In the genomic region with DNA sequence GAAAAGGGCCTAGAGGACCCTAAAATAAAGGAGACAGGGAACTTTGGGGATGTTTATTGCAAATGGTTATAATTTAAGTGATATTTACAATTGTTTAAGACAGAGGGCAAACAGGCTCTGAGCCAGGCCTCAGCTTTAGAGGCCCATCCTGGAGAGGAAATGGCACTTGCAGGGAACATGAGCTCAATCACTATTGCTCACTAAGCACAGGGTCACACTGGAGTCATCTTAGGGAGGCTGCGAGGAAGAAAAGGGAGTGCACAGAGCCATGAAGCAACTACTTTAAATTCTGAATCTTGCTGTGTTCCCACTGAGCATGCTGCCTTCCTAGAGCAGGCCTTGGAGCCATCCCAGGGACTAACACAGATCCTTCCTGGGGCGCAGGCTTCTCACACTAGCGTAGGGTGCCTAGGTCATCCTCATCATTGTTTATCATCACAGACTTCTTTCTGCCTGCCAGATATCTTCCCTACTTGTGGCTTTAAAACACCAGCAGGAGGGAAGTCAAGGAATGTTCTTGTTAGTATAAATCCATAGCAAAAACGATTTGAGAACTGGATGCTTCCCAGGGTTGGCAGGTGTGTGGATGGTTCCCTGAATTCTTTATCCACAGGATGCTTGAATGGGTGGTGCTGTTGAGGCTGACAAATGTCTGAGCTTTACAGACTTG, we compare ENCODE assay signal across 21 cellular contexts. TPM values are rescaled to one million over a fixed set of nuclear protein-coding genes. Genes with fewer than 3 reads are reported as not detected.
DNase-seq lines count a peak whose midpoint lies in the region; ATAC-seq and TF ChIP-seq lines count a peak whose summit lies in the region.
"Had no signal": no experiment of that assay in that cellular context is flagged by ENCODE, and none has a peak within 500 bp of the region (broad histone marks: within the 10 kb centered on the region; RNA-seq: fewer than 3 reads in every experiment).

No MANE protein-coding gene starts in this region.

- H3K27ac Mint-ChIP-seq in T-helper 2 cell treated with Interferon-gamma antibody and Interleukin-4, amounts not matched to agents 5 μg/mL and 100 μg/mL, for 36 hours, result peak overlapping the region; percentile 36
- H3K27ac Mint-ChIP-seq in naive thymus-derived CD4-positive, alpha-beta T cell, result peak overlapping the region in 5 of 9 donors; percentile 2 to 77 (median 41)
- H3K27ac Mint-ChIP-seq: activated CD4-positive, alpha-beta T cell treated with anti-CD3 and anti-CD28 coated beads, Interleukin-2, amount 10 ng/mL, durations not matched to agents 7 days and 5 days; neural progenitor cell had no signal

- CTCF ChIA-PET in HCT116 (lab: Charles Lee), result no interaction called here
- CTCF ChIA-PET in mammary epithelial cell (lab: Charles Lee; ENCODE audit: low non-redundant PET), result no interaction called here
- CTCF ChIA-PET in naive thymus-derived CD4-positive, alpha-beta T cell (lab: Charles Lee), result interaction anchor here (0.8 kb wide), 1 partner anchor 443 kb away, joined by 3 read pairs; no protein-coding TSS in a partner anchor

- no peak overlapping the region for H3K4me3 Mint-ChIP-seq in T-helper 2 cell treated with Interferon-gamma antibody and Interleukin-4, amounts not matched to agents 5 μg/mL and 100 μg/mL, for 36 hours
- H3K4me3 Mint-ChIP-seq in naive thymus-derived CD4-positive, alpha-beta T cell, result no peak overlapping the region
- H3K4me3 Mint-ChIP-seq: activated CD4-positive, alpha-beta T cell treated with anti-CD3 and anti-CD28 coated beads, Interleukin-2, amount 10 ng/mL, durations not matched to agents 7 days and 5 days; activated T-cell treated with anti-CD3 and anti-CD28 coated beads, Interleukin-2, amount 50 U/mL, for 4 hours; neural progenitor cell had no signal

- no peaks in the 10 kb centered on the region for H4K20me1 ChIP-seq in HCT116 (ENCODE audit: insufficient read depth)
- no peaks in the 10 kb centered on the region for H4K20me1 ChIP-seq in mammary epithelial cell (ENCODE audit: insufficient read depth, low read length)
- H4K20me1 ChIP-seq: BLaER1 had no signal

- no peaks in the 10 kb centered on the region for H3K9me3 Mint-ChIP-seq in T-helper 2 cell treated with Interferon-gamma antibody and Interleukin-4, amounts not matched to agents 5 μg/mL and 100 μg/mL, for 36 hours
- H3K9me3 Mint-ChIP-seq in naive thymus-derived CD4-positive, alpha-beta T cell, result no peaks in the 10 kb centered on the region
- H3K9me3 Mint-ChIP-seq: activated CD4-positive, alpha-beta T cell treated with anti-CD3 and anti-CD28 coated beads, Interleukin-2, amount 10 ng/mL, durations not matched to agents 7 days and 5 days; activated T-cell treated with anti-CD3 and anti-CD28 coated beads, Interleukin-2, amount 50 U/mL, for 4 hours; neural progenitor cell had no signal

- H3K9me2 ChIP-seq in HCT116 (ENCODE audit: insufficient read depth), result no peaks in the 10 kb centered on the region

- RAD21 ChIA-PET in HCT116 (lab: Charles Lee; ENCODE audit: low non-redundant PET in 1 of 2, low total read pairs in 2 of 2, uncharacterized antibody in 2 of 2, unreplicated experiment in 2 of 2), result no interaction called here

- TF ChIP-seq CTCF in HCT116 (IDR thresholded peaks at IDR 0.05 in 2 of 3, conservative IDR thresholded peaks at IDR 0.05 in 1 of 3; ENCODE audit: borderline replicate concordance in 1 of 3, insufficient read depth in 1 of 3, low read depth in 2 of 3, low read length in 2 of 3), result no peak
- no peak for TF ChIP-seq CTCF in mammary epithelial cell (conservative IDR thresholded peaks at IDR 0.05 in 1 of 2, IDR thresholded peaks at IDR 0.05 in 1 of 2; ENCODE audit: extremely low read depth in 1 of 2, insufficient read depth in 1 of 2, low read depth in 1 of 2, low read length in 2 of 2)

- H3K4me2 ChIP-seq in HCT116 (ENCODE audit: low read length) (no peak overlapping the region), mammary epithelial cell (ENCODE audit: insufficient read depth, low read depth, low read length) (no peak overlapping the region)
- H3K4me2 ChIP-seq: BLaER1, neural progenitor cell had no signal

- H3K4me3 ChIP-seq in HCT116 (replicated peaks in 1 of 2; ENCODE audit: low read depth in 1 of 2, low read length in 2 of 2), result no peak overlapping the region
- H3K4me3 ChIP-seq in mammary epithelial cell (replicated peaks in 1 of 3; ENCODE audit: insufficient read depth in 1 of 3, low read depth in 2 of 3, low read length in 3 of 3), result no peak overlapping the region
- H3K4me3 ChIP-seq in naive thymus-derived CD4-positive, alpha-beta T cell (ENCODE audit: low read length), result no peak overlapping the region
- H3K4me3 ChIP-seq: BLaER1, heart right ventricle, neural progenitor cell, psoas muscle, thoracic aorta had no signal

- H3K79me2 ChIP-seq in HCT116 (ENCODE audit: insufficient read depth, low read length) (no peaks in the 10 kb centered on the region), mammary epithelial cell (ENCODE audit: insufficient read depth, low read length) (no peaks in the 10 kb centered on the region)

- in situ Hi-C loops in mammary epithelial cell (cut with MboI; ENCODE audit: low sequenced_read_pairs in 2 of 2), result loop anchor here (10.0 kb wide), 2 partner anchors 467 to 697 kb away; no protein-coding TSS in a partner anchor

- TF ChIP-seq POLR2A in HCT116 (IDR thresholded peaks at IDR 0.05; ENCODE audit: borderline replicate concordance, extremely low read depth, insufficient read depth, insufficient read length) (no peak), GM18505 (IDR thresholded peaks at IDR 0.05; ENCODE audit: borderline replicate concordance, extremely low read depth, insufficient read depth, insufficient read length) (no peak)

- POLR2A ChIA-PET in HCT116 (lab: Charles Lee), result no interaction called here
- POLR2A ChIA-PET in naive thymus-derived CD4-positive, alpha-beta T cell (lab: Charles Lee), result interaction anchor here (0.7 kb wide), 1 partner anchor 130 kb away, joined by 3 read pairs; no protein-coding TSS in a partner anchor

- H3K36me3 Mint-ChIP-seq in T-helper 2 cell treated with Interferon-gamma antibody and Interleukin-4, amounts not matched to agents 5 μg/mL and 100 μg/mL, for 36 hours (ENCODE audit: low read depth), result peaks cover 4% of the 10 kb centered on the region
- peaks cover 0 to 11% (median 4%) of the 10 kb centered on the region in 5 donors for H3K36me3 Mint-ChIP-seq in naive thymus-derived CD4-positive, alpha-beta T cell

- H3K4me1 ChIP-seq in HCT116 (ENCODE audit: control insufficient read depth in 1 of 2, insufficient read depth in 2 of 2, low read length in 2 of 2) (peaks cover 7 to 19% of the 10 kb centered on the region in 2 experiments), mammary epithelial cell (ENCODE audit: insufficient read depth, low read length) (peaks cover 15% of the 10 kb centered on the region)
- peaks cover 12 to 26% of the 10 kb centered on the region in 2 donors for H3K4me1 ChIP-seq in naive thymus-derived CD4-positive, alpha-beta T cell (ENCODE audit: control insufficient read depth in 2 of 2, insufficient read depth in 2 of 2, low read length in 2 of 2)
- H3K4me1 ChIP-seq: neural progenitor cell had no signal

- ATAC-seq in HCT116, result no peak
- no peak for ATAC-seq in naive thymus-derived CD4-positive, alpha-beta T cell
- ATAC-seq in GM18505 (IDR thresholded peaks at IDR 0.05; ENCODE audit: unreplicated experiment), result no peak
- ATAC-seq in HG02610 (IDR thresholded peaks at IDR 0.05; ENCODE audit: unreplicated experiment), result no peak
- ATAC-seq: activated T-cell treated with anti-CD3 and anti-CD28 coated beads, Interleukin-2, amount 50 U/mL, for 4 hours; heart right ventricle; psoas muscle had no signal

- no peaks in the 10 kb centered on the region for H3K36me3 ChIP-seq in HCT116 (ENCODE audit: control insufficient read depth in 1 of 2, insufficient read depth in 2 of 2, low read length in 2 of 2)
- H3K36me3 ChIP-seq in mammary epithelial cell (ENCODE audit: insufficient read depth, low read length), result no peaks in the 10 kb centered on the region
- H3K36me3 ChIP-seq in naive thymus-derived CD4-positive, alpha-beta T cell (ENCODE audit: control insufficient read depth in 2 of 3, insufficient read depth in 3 of 3, low read length in 3 of 3), result peaks cover 0 to 14% (median 0%) of the 10 kb centered on the region in 3 experiments
- H3K36me3 ChIP-seq: neural progenitor cell had no signal

- no peaks in the 10 kb centered on the region for H3K9me3 ChIP-seq in HCT116 (ENCODE audit: control insufficient read depth in 1 of 2, insufficient read depth in 1 of 2, low read depth in 1 of 2, low read length in 2 of 2)
- H3K9me3 ChIP-seq in mammary epithelial cell (replicated peaks; ENCODE audit: insufficient read depth, low read length), result no peaks in the 10 kb centered on the region
- no peaks in the 10 kb centered on the region for H3K9me3 ChIP-seq in naive thymus-derived CD4-positive, alpha-beta T cell (ENCODE audit: control insufficient read depth in 2 of 3, low read length in 3 of 3)
- H3K9me3 ChIP-seq: BLaER1, heart right ventricle, psoas muscle, thoracic aorta had no signal

- no peaks in the 10 kb centered on the region for H3K27me3 Mint-ChIP-seq in T-helper 2 cell treated with Interferon-gamma antibody and Interleukin-4, amounts not matched to agents 5 μg/mL and 100 μg/mL, for 36 hours (ENCODE audit: low read depth)
- H3K27me3 Mint-ChIP-seq in naive thymus-derived CD4-positive, alpha-beta T cell, result no peaks in the 10 kb centered on the region
- H3K27me3 Mint-ChIP-seq: activated CD4-positive, alpha-beta T cell treated with anti-CD3 and anti-CD28 coated beads, Interleukin-2, amount 10 ng/mL, durations not matched to agents 7 days and 5 days had no signal

- peaks cover 30% of the 10 kb centered on the region for H3K4me1 Mint-ChIP-seq in T-helper 2 cell treated with Interferon-gamma antibody and Interleukin-4, amounts not matched to agents 5 μg/mL and 100 μg/mL, for 36 hours (ENCODE audit: low read depth)
- peaks cover 7 to 36% (median 19%) of the 10 kb centered on the region in 7 donors for H3K4me1 Mint-ChIP-seq in naive thymus-derived CD4-positive, alpha-beta T cell

- no peak overlapping the region for H3K27ac ChIP-seq in HCT116 (ENCODE audit: low read depth, low read length)
- no peak overlapping the region for H3K27ac ChIP-seq in mammary epithelial cell (ENCODE audit: insufficient read depth, low read depth, low read length)
- H3K27ac ChIP-seq in naive thymus-derived CD4-positive, alpha-beta T cell (ENCODE audit: low read depth, low read length), result no peak overlapping the region
- H3K27ac ChIP-seq: BLaER1, heart right ventricle, neural progenitor cell, psoas muscle, thoracic aorta had no signal

- TF ChIP-seq RAD21 in HCT116 (IDR thresholded peaks at IDR 0.05; ENCODE audit: low read depth), result no peak

- H3K27me3 ChIP-seq in HCT116 (ENCODE audit: insufficient read depth, low read length) (no peaks in the 10 kb centered on the region), mammary epithelial cell (ENCODE audit: insufficient read depth, low read length) (no peaks in the 10 kb centered on the region)
- H3K27me3 ChIP-seq in naive thymus-derived CD4-positive, alpha-beta T cell (ENCODE audit: control insufficient read depth in 2 of 2, insufficient read depth in 2 of 2, low read length in 2 of 2), result no peaks in the 10 kb centered on the region
- H3K27me3 ChIP-seq: BLaER1, heart right ventricle, neural progenitor cell had no signal

- 73% methylated on average over 4 of the region's 4 CpGs for WGBS in mammary epithelial cell (ENCODE audit: low coverage, missing lambda C conversion rate)

- DNase-seq in T-helper 2 cell treated with Interferon-gamma antibody and Interleukin-4, amounts not matched to agents 5 μg/mL and 100 μg/mL, for 36 hours (ENCODE audit: low spot score), result no peak
- DNase-seq in T-helper 2 cell, result no peak
- no peak for DNase-seq in HCT116 (ENCODE audit: low read depth, low spot score)
- no peak for DNase-seq in mammary epithelial cell
- DNase-seq in naive thymus-derived CD4-positive, alpha-beta T cell, result no peak
- DNase-seq in hepatic stellate cell (ENCODE audit: low spot score), result no peak
- DNase-seq: 8988T; activated CD4-positive, alpha-beta T cell treated with anti-CD3 and anti-CD28 coated beads, Interleukin-2, amount 10 ng/mL, durations not matched to agents 7 days and 5 days; activated T-cell treated with anti-CD3 and anti-CD28 coated beads, Interleukin-2, amount 50 U/mL, for 4 hours; cerebellar nuclear complex; effector memory CD4-positive, alpha-beta T cell; heart right ventricle; NCI-H187; NCI-H345; psoas muscle; stimulated activated CD4-positive, alpha-beta T cell treated with anti-CD3 and anti-CD28 coated beads, Interleukin-12 subunit alpha, Interleukin-12 subunit beta, amount 100 ng/mL, for 4 hours had no signal

- BruUV-seq in HCT116 (replicated peaks; lab: Mats Ljungman, UMichigan) (TSS peak; percentile 57), mammary epithelial cell (replicated peaks; lab: Mats Ljungman, UMichigan) (TSS peak; percentile 60)

- dilution Hi-C loops in mammary epithelial cell (cut with HindIII; ENCODE audit: low sequenced_read_pairs), result no loop called here

- intact Hi-C loops in HCT116 (cut with micrococcal nuclease) (loop anchor here (10.0 kb wide), 2 partner anchors 197 to 797 kb away; partner anchors contain the start of genes ECD and FAM149B1), mammary epithelial cell (cut with micrococcal nuclease) (no loop called here)
- intact Hi-C loops in naive thymus-derived CD4-positive, alpha-beta T cell (cut with micrococcal nuclease), result no loop called here

- H3K9ac ChIP-seq in HCT116 (ENCODE audit: low read length) (no peak overlapping the region), mammary epithelial cell (ENCODE audit: insufficient read depth, low read length) (no peak overlapping the region)
- H3K9ac ChIP-seq: BLaER1, neural progenitor cell had no signal

- H2AFZ ChIP-seq in HCT116 (ENCODE audit: low read depth, low read length, poor library complexity, severe bottlenecking) (no peak overlapping the region), mammary epithelial cell (ENCODE audit: low read depth, low read length) (no peak overlapping the region)
- H2AFZ ChIP-seq: neural progenitor cell had no signal

RNA-seq across cellular contexts. Expression of gene DNAJB12, which starts 12.7 kb away (rescaled TPM):
- total RNA-seq in HCT116 (2021; ENCODE audit: unreplicated experiment) (25.8 TPM), mammary epithelial cell (10 to 100 TPM; 57.7 to 98.4 TPM)
- polyA plus RNA-seq in HCT116 (2012), result 19.8 and 23.4 TPM in 2 replicates
- 58.9 TPM for polyA plus RNA-seq in mammary epithelial cell
- 60.1 TPM for polyA minus RNA-seq in mammary epithelial cell
- total RNA-seq in naive thymus-derived CD4-positive, alpha-beta T cell, result 10 to 100 TPM; 24.6 to 40.5 (median 36.2) TPM
- 10 to 100 TPM; 17.6 to 27.6 TPM for polyA plus RNA-seq in naive thymus-derived CD4-positive, alpha-beta T cell
